Comparison of ENCODE assay signal across 8 cellular contexts in genomic region chr12:131710464-131711457, GRCh38. TPM values are rescaled to one million over a fixed set of nuclear protein-coding genes. Genes with fewer than 3 reads are reported as not detected.
DNase-seq lines count a peak whose midpoint lies in the region; ATAC-seq and TF ChIP-seq lines count a peak whose summit lies in the region.

TSS of gene SFSWAP (plus strand) at chr12:131711090. CDS start at chr12:131711230, 140 bp downstream.

- peaks cover 0 to 20% of the 10 kb centered on the region in 2 donors for H3K36me3 ChIP-seq in left lung

- H3K9me3 Mint-ChIP-seq in activated CD4-positive, alpha-beta T cell treated with anti-CD3 and anti-CD28 coated beads, Interleukin-2, amount 10 ng/mL, durations not matched to agents 24 days and 14 days: peaks cover 6% of the 10 kb centered on the region

- H3K27me3 ChIP-seq in left lung: no peaks in the 10 kb centered on the region

- peak; percentile 89 for ATAC-seq in GM18907 (IDR thresholded peaks at IDR 0.05; ENCODE audit: unreplicated experiment)
- ATAC-seq in HG03139 (IDR thresholded peaks at IDR 0.05; ENCODE audit: unreplicated experiment): peak; percentile 84
- ATAC-seq in left lung: peak; percentile 98

- H3K4me3 ChIP-seq in AG10803 (ENCODE audit: low read length) (peak within 1 kb of the TSS; percentile 100), coronary artery (peak within 1 kb of the TSS; percentile 88), left lung (peak within 1 kb of the TSS; percentile 85 to 100)

- peaks cover 16 to 27% of the 10 kb centered on the region in 2 donors for H3K4me1 ChIP-seq in left lung

- TF ChIP-seq CTCF in AG10803 (conservative IDR thresholded peaks at IDR 0.05; ENCODE audit: low read length) (no peak), coronary artery (IDR thresholded peaks at IDR 0.05) (no peak), left lung (IDR thresholded peaks at IDR 0.05) (no peak)

- DNase-seq in AG10803 (ENCODE audit: low read depth): peak; percentile 79
- peak; percentile 62 for DNase-seq in NCI-H460 (ENCODE audit: extremely low read depth, low read depth)
- peak; percentile 93 for DNase-seq in activated CD4-positive, alpha-beta T cell treated with anti-CD3 and anti-CD28 coated beads, Interleukin-2, amount 10 ng/mL, durations not matched to agents 24 days and 14 days
- DNase-seq in coronary artery (ENCODE audit: low spot score): no peak
- peak; percentile 79 to 95 for DNase-seq in left lung
- DNase-seq in stimulated activated CD4-positive, alpha-beta T cell treated with anti-CD3 and anti-CD28 coated beads, Interleukin-2, amount 100 ng/mL, for 4 hours (ENCODE audit: low read depth): peak; percentile 64

- H3K27me3 Mint-ChIP-seq in activated CD4-positive, alpha-beta T cell treated with anti-CD3 and anti-CD28 coated beads, Interleukin-2, amount 10 ng/mL, durations not matched to agents 24 days and 14 days: peaks cover 3% of the 10 kb centered on the region

- H3K4me3 Mint-ChIP-seq in activated CD4-positive, alpha-beta T cell treated with anti-CD3 and anti-CD28 coated beads, Interleukin-2, amount 10 ng/mL, durations not matched to agents 24 days and 14 days: peak within 1 kb of the TSS; percentile 91

- no peaks in the 10 kb centered on the region for H3K9me3 ChIP-seq in left lung

- H3K27ac ChIP-seq in coronary artery: peak within 1 kb of the TSS; percentile 72 to 92
- H3K27ac ChIP-seq in left lung: peak within 1 kb of the TSS; percentile 89 to 93

- H3K4me1 Mint-ChIP-seq in activated CD4-positive, alpha-beta T cell treated with anti-CD3 and anti-CD28 coated beads, Interleukin-2, amount 10 ng/mL, durations not matched to agents 24 days and 14 days: peaks cover 23% of the 10 kb centered on the region

- peaks cover 29% of the 10 kb centered on the region for H3K36me3 Mint-ChIP-seq in activated CD4-positive, alpha-beta T cell treated with anti-CD3 and anti-CD28 coated beads, Interleukin-2, amount 10 ng/mL, durations not matched to agents 24 days and 14 days (ENCODE audit: low read depth)

- intact Hi-C loops in activated CD4-positive, alpha-beta T cell treated with anti-CD3 and anti-CD28 coated beads, Interleukin-2, amount 10 ng/mL, durations not matched to agents 24 days and 14 days (cut with micrococcal nuclease): loop anchor here (2.0 to 10.0 kb wide), 3 partner anchors 28 to 836 kb away; partner anchors contain the start of gene RAN
- intact Hi-C loops in left lung (cut with DNase I): no loop called here

- peak within 1 kb of the TSS; percentile 92 for H3K27ac Mint-ChIP-seq in activated CD4-positive, alpha-beta T cell treated with anti-CD3 and anti-CD28 coated beads, Interleukin-2, amount 10 ng/mL, durations not matched to agents 24 days and 14 days

RNA-seq across cellular contexts. Expression of gene SFSWAP, which starts in this region (rescaled TPM):
- 34.6 and 36.6 TPM in 2 replicates for total RNA-seq in NCI-H460 (2014; rRNA removed; shearing (Covaris generic))
- 58.6 and 76.9 TPM in 2 replicates for polyA plus RNA-seq in NCI-H460 (2014; cell fraction: nucleus; rRNA removed)
- 69.0 and 74.4 TPM in 2 replicates for total RNA-seq in activated CD4-positive, alpha-beta T cell treated with anti-CD3 and anti-CD28 coated beads, Interleukin-2, amount 10 ng/mL, durations not matched to agents 24 days and 14 days
- total RNA-seq in left lung: 10 to 100 TPM; 26.0 to 38.3 TPM
